ENCODE assay signal across 7 cellular contexts in genomic region chr6:63578757-63579156, GRCh38.
"Had no signal": no experiment of that assay in that cellular context is flagged by ENCODE, and none has a peak within 500 bp of the region (broad histone marks: within the 10 kb centered on the region; RNA-seq: fewer than 3 reads in every experiment).

No MANE protein-coding gene starts in this region.

- DNase-seq: H9, HCEC 1CT, KBM-7 had no signal

- H2AFZ ChIP-seq: GM23338 had no signal

- H3K4me3 ChIP-seq: GM23338 had no signal

- ATAC-seq: GM23338 had no signal

- H3K4me2 ChIP-seq: GM23338 had no signal

- FAIRE-seq: H1, H54, HTR-8/SVneo had no signal
